ENCODE assay signal across 8 cellular contexts in genomic region chr14:51094901-51095853, GRCh38. TPM values are rescaled to one million over a fixed set of nuclear protein-coding genes. Genes with fewer than 3 reads are reported as not detected.
A peak's percentile ranks its signal among the peaks of the same experiment; 100 is the strongest.
DNase-seq lines count a peak whose midpoint lies in the region; ATAC-seq and TF ChIP-seq lines count a peak whose summit lies in the region.

TSS of gene TRIM9 (minus strand) at chr14:51095105. CDS start at chr14:51094939, 166 bp downstream.

- no peaks in the 10 kb centered on the region for H3K36me3 Mint-ChIP-seq in activated CD4-positive, alpha-beta memory T cell treated with anti-CD3 and anti-CD28 coated beads for 36 hours

- no peak for TF ChIP-seq RAD21 in liver (IDR thresholded peaks at IDR 0.05)

- H3K4me1 ChIP-seq in BLaER1 (peaks cover 26% of the 10 kb centered on the region), duodenal mucosa (ENCODE audit: control insufficient read depth in 1 of 2, insufficient read depth in 2 of 2, low read length in 2 of 2) (peaks cover 8 to 19% of the 10 kb centered on the region in 2 donors), liver (ENCODE audit: control insufficient read depth in 4 of 4, insufficient read depth in 4 of 4, low read length in 3 of 4) (peaks cover 16 to 25% (median 20%) of the 10 kb centered on the region in 4 donors)

- intact Hi-C loops in activated CD4-positive, alpha-beta memory T cell treated with anti-CD3 and anti-CD28 coated beads for 36 hours (cut with micrococcal nuclease), result loop anchor here (1.0 to 5.0 kb wide), 3 partner anchors 138 to 556 kb away; partner anchors contain the start of genes FRMD6 and TMX1

- peak; percentile 95 for DNase-seq in NCI-H748 treated with DMSO at 0.1 percent for 48 hours (lab: John Stamatoyannopoulos, UW)
- peak; percentile 95 for DNase-seq in activated CD4-positive, alpha-beta memory T cell treated with anti-CD3 and anti-CD28 coated beads for 36 hours
- DNase-seq in stimulated activated CD4-positive, alpha-beta T cell treated with anti-CD3 and anti-CD28 coated beads, Interleukin-2, amount 100 ng/mL, for 48 hours, result peak; percentile 85 to 87

- H3K4me2 ChIP-seq in BLaER1, result peak within 1 kb of the TSS; percentile 100

- H3K9ac ChIP-seq in BLaER1 (peak within 1 kb of the TSS; percentile 68), duodenal mucosa (ENCODE audit: low read depth in 1 of 2, low read length in 2 of 2) (peak within 1 kb of the TSS; percentile 12 to 32), liver (ENCODE audit: low read depth in 1 of 2, low read length in 2 of 2) (no peak within 1 kb of the TSS)

- H3K27me3 ChIP-seq in BLaER1 (peaks cover 23% of the 10 kb centered on the region), duodenal mucosa (ENCODE audit: control insufficient read depth in 1 of 2, insufficient read depth in 2 of 2, low read length in 2 of 2) (peaks cover 23 to 24% of the 10 kb centered on the region in 2 donors), liver (ENCODE audit: control insufficient read depth in 4 of 4, insufficient read depth in 4 of 4, low read length in 3 of 4) (peaks cover 0 to 13% (median 7%) of the 10 kb centered on the region in 4 donors)

- ATAC-seq in GM19452 (IDR thresholded peaks at IDR 0.05; ENCODE audit: unreplicated experiment) (peak; percentile 98), HG03571 (IDR thresholded peaks at IDR 0.05; ENCODE audit: unreplicated experiment) (peak; percentile 98)

- no peak for TF ChIP-seq CTCF in liver (IDR thresholded peaks at IDR 0.05; ENCODE audit: low read depth, low read length, missing input control)

- 0 out of 2 replicates have a peak, but pooled peaks cover 12% of the 10 kb centered on the region for H4K20me1 ChIP-seq in BLaER1

- 2% methylated on average over 83 of the region's 83 CpGs for WGBS in liver

- CTCF ChIA-PET in activated CD4-positive, alpha-beta memory T cell treated with anti-CD3 and anti-CD28 coated beads for 36 hours (lab: Charles Lee), result interaction anchor here (0.6 to 1.2 kb wide), 7 partner anchors 10 to 545 kb away, joined by 3 to 4 read pairs (median 3); no protein-coding TSS in a partner anchor

- H3K9me3 ChIP-seq in BLaER1, result no peaks in the 10 kb centered on the region
- no peaks in the 10 kb centered on the region for H3K9me3 ChIP-seq in duodenal mucosa (ENCODE audit: control insufficient read depth in 1 of 2, low read length in 2 of 2)
- peaks cover 0 to 3% (median 0%) of the 10 kb centered on the region in 4 donors for H3K9me3 ChIP-seq in liver (ENCODE audit: control insufficient read depth in 4 of 4, low read length in 3 of 4)

- peaks cover 22% of the 10 kb centered on the region for H3K27me3 Mint-ChIP-seq in activated CD4-positive, alpha-beta memory T cell treated with anti-CD3 and anti-CD28 coated beads for 36 hours

- H3K27ac ChIP-seq in BLaER1, result peak within 1 kb of the TSS; percentile 21
- H3K27ac ChIP-seq in duodenal mucosa (ENCODE audit: low read depth, low read length), result no peak within 1 kb of the TSS
- H3K27ac ChIP-seq in liver (ENCODE audit: low read depth in 1 of 2, low read length in 2 of 2), result no peak within 1 kb of the TSS

- H3K9me3 Mint-ChIP-seq in activated CD4-positive, alpha-beta memory T cell treated with anti-CD3 and anti-CD28 coated beads for 36 hours, result no peaks in the 10 kb centered on the region

- H3K36me3 ChIP-seq in BLaER1, result no peaks in the 10 kb centered on the region
- no peaks in the 10 kb centered on the region for H3K36me3 ChIP-seq in duodenal mucosa (ENCODE audit: control insufficient read depth in 1 of 2, insufficient read depth in 2 of 2, low read length in 2 of 2)
- H3K36me3 ChIP-seq in liver (ENCODE audit: control insufficient read depth in 4 of 4, insufficient read depth in 3 of 4, low read depth in 1 of 4, low read length in 3 of 4), result no peaks in the 10 kb centered on the region

- H3K27ac Mint-ChIP-seq in activated CD4-positive, alpha-beta memory T cell treated with anti-CD3 and anti-CD28 coated beads for 36 hours, result peak within 1 kb of the TSS; percentile 33

- POLR2A ChIA-PET in activated CD4-positive, alpha-beta memory T cell treated with anti-CD3 and anti-CD28 coated beads for 36 hours (lab: Charles Lee), result interaction anchor here (0.6 to 1.0 kb wide), 3 partner anchors 140 to 556 kb away, joined by 3 read pairs; partner anchors contain the start of genes FRMD6 and TMX1

- peak within 1 kb of the TSS; percentile 80 for H3K4me3 ChIP-seq in BLaER1
- peak within 1 kb of the TSS; percentile 72 to 74 for H3K4me3 ChIP-seq in duodenal mucosa (ENCODE audit: low read depth in 1 of 2, low read length in 2 of 2)
- peak within 1 kb of the TSS; percentile 49 to 64 (median 54) for H3K4me3 ChIP-seq in liver (ENCODE audit: low read depth in 1 of 3, low read length in 3 of 3)

- peaks cover 10% of the 10 kb centered on the region for H3K4me1 Mint-ChIP-seq in activated CD4-positive, alpha-beta memory T cell treated with anti-CD3 and anti-CD28 coated beads for 36 hours (ENCODE audit: low read depth)

- peak within 1 kb of the TSS; percentile 81 for H3K4me3 Mint-ChIP-seq in activated CD4-positive, alpha-beta memory T cell treated with anti-CD3 and anti-CD28 coated beads for 36 hours

TF ChIP-seq in liver, 16 proteins besides CTCF, POLR2A, EP300 and RAD21:
- TF ChIP-seq SP1 (IDR thresholded peaks at IDR 0.05), result peak; percentile 67
- no peak for TF ChIP-seq ATF3 (IDR thresholded peaks at IDR 0.05)
- TF ChIP-seq REST (IDR thresholded peaks at IDR 0.05), result peak; percentile 94

RNA-seq across cellular contexts. Expression of gene TRIM9, which starts in this region (rescaled TPM):
- total RNA-seq in activated CD4-positive, alpha-beta memory T cell treated with anti-CD3 and anti-CD28 coated beads for 36 hours, result under 1 TPM; 0.36 to 0.40 TPM
- 1 to 10 TPM in 1 of 2 donors, under 1 TPM in 1; 0.14 to 1.6 TPM for total RNA-seq in liver
- polyA plus RNA-seq in liver, result under 1 TPM; 0.09 to 0.22 TPM

Comparison
In these comparisons a context has a peak if more than half of its experiments do, and no peak if none do; other contexts are left out.
1. Peak in DNase-seq in activated CD4-positive, alpha-beta memory T cell treated with anti-CD3 and anti-CD28 coated beads for 36 hours; RNA of the gene not detected or under 1 TPM.
2. H3K9ac ChIP-seq: peak in BLaER1 (single experiment) and duodenal mucosa (2 of 2); none in liver (0 of 2).
3. Peak in every context shown above with its lines, with median percentiles within 50 percentile points of each other: H3K4me3 ChIP-seq and DNase-seq.